Comparison of ENCODE assay signal across 17 cellular contexts in genomic region chr22:44371741-44372525, GRCh38. TPM values are rescaled to one million over a fixed set of nuclear protein-coding genes. Genes with fewer than 3 reads are reported as not detected.
A peak's percentile ranks its signal among the peaks of the same experiment; 100 is the strongest.
DNase-seq lines count a peak whose midpoint lies in the region; ATAC-seq, FAIRE-seq and TF ChIP-seq lines count a peak whose summit lies in the region.
"Had no signal": no experiment of that assay in that cellular context is flagged by ENCODE, and none has a peak within 500 bp of the region (broad histone marks: within the 10 kb centered on the region; RNA-seq: fewer than 3 reads in every experiment).

No MANE protein-coding gene starts in this region.

- BruUV-seq in HepG2 (replicated peaks; lab: Mats Ljungman, UMichigan), result no TSS peak

- CTCF ChIA-PET in HepG2 (lab: Yijun Ruan, JAX; ENCODE audit: low intra/inter-chr PET ratio, low total read pairs), result no interaction called here

- no peaks in the 10 kb centered on the region for H4K20me1 ChIP-seq in HepG2 (ENCODE audit: insufficient read depth, low read length)
- H4K20me1 ChIP-seq: BLaER1 had no signal

- H2AFZ ChIP-seq in HepG2 (ENCODE audit: low read length), result no peak overlapping the region

- POLR2A ChIA-PET in HepG2 (lab: Yijun Ruan, JAX), result no interaction called here

- H3K36me3 ChIP-seq in RWPE2 (ENCODE audit: low read depth) (no peaks in the 10 kb centered on the region), HepG2 (replicated peaks in 1 of 2; ENCODE audit: control insufficient read depth in 1 of 2, insufficient read depth in 2 of 2, low read length in 2 of 2) (no peaks in the 10 kb centered on the region), sigmoid colon (no peaks in the 10 kb centered on the region)
- H3K36me3 ChIP-seq: BLaER1, HAP-1 had no signal

- in situ Hi-C loops in HepG2 (cut with HindIII; ENCODE audit: extremely low pct_ligation_motif_present, low pct_unique_long_range_greater_than_20kb), result no loop called here

- H3K4me1 ChIP-seq in RWPE2 (ENCODE audit: insufficient read depth, poor library complexity, severe bottlenecking) (no peaks in the 10 kb centered on the region), HepG2 (ENCODE audit: insufficient read depth, low read length) (no peaks in the 10 kb centered on the region), sigmoid colon (no peaks in the 10 kb centered on the region)
- H3K4me1 ChIP-seq: HAP-1 had no signal

- intact Hi-C loops in HepG2 (cut with micrococcal nuclease; ENCODE audit: unreplicated experiment), result no loop called here
- intact Hi-C loops in sigmoid colon (cut with DNase I), result no loop called here

- no peak overlapping the region for H3K27ac ChIP-seq in RWPE2 (ENCODE audit: poor library complexity, severe bottlenecking)
- no peak overlapping the region for H3K27ac ChIP-seq in HepG2 (ENCODE audit: extremely low read length, insufficient read depth, low read length)
- no peak overlapping the region for H3K27ac ChIP-seq in sigmoid colon
- H3K27ac ChIP-seq: BLaER1 had no signal

- TF ChIP-seq RAD21 in HepG2 (CRISPR knock-in tag; IDR thresholded peaks at IDR 0.05), result no peak

- no peaks in the 10 kb centered on the region for H3K27me3 ChIP-seq in RWPE2 (ENCODE audit: insufficient read depth, poor library complexity, severe bottlenecking)
- peaks cover 5 to 30% of the 10 kb centered on the region in 2 experiments; a peak in 4 of 5 replicates for H3K27me3 ChIP-seq in HepG2 (ENCODE audit: control insufficient read depth in 1 of 2, insufficient read depth in 2 of 2, low read length in 2 of 2)
- no peaks in the 10 kb centered on the region for H3K27me3 ChIP-seq in sigmoid colon
- H3K27me3 ChIP-seq: BLaER1 had no signal

- TF ChIP-seq CTCF in GM12865 (IDR thresholded peaks at IDR 0.05; ENCODE audit: insufficient read depth, low read depth, low read length, missing control alignments) (no peak), RWPE2 (IDR thresholded peaks at IDR 0.05; ENCODE audit: poor library complexity, severe bottlenecking) (no peak), HepG2 (CRISPR knock-in tag; IDR thresholded peaks at IDR 0.05) (no peak), sigmoid colon (IDR thresholded peaks at IDR 0.05) (no peak)

- no peak overlapping the region for H3K9ac ChIP-seq in HepG2 (ENCODE audit: insufficient read depth, low read depth, low read length)
- H3K9ac ChIP-seq: BLaER1 had no signal

- TF ChIP-seq POLR2A in HepG2 (IDR thresholded peaks at IDR 0.05; ENCODE audit: insufficient read depth in 1 of 2, low read depth in 2 of 2, low read length in 2 of 2) (no peak), sigmoid colon (IDR thresholded peaks at IDR 0.05) (no peak)

- H3K4me3 ChIP-seq in GM12865 (ENCODE audit: low read depth, low read length) (no peak overlapping the region), RWPE2 (ENCODE audit: severe bottlenecking) (no peak overlapping the region), HepG2 (replicated peaks in 1 of 3; ENCODE audit: insufficient read depth in 1 of 3, low read depth in 2 of 3, low read length in 3 of 3) (no peak overlapping the region), sigmoid colon (no peak overlapping the region)
- H3K4me3 ChIP-seq: BLaER1, HAP-1 had no signal

- ATAC-seq in RWPE2 (ENCODE audit: low read depth) (no peak), HepG2 (no peak), GM18502 (IDR thresholded peaks at IDR 0.05; ENCODE audit: poor library complexity, unreplicated experiment) (no peak)

- H3K9me3 ChIP-seq in RWPE2 (ENCODE audit: severe bottlenecking), result peaks cover 2% of the 10 kb centered on the region
- H3K9me3 ChIP-seq in HepG2 (ENCODE audit: low read length), result peaks cover 22% of the 10 kb centered on the region
- peaks cover 0 to 8% (median 2%) of the 10 kb centered on the region in 4 donors for H3K9me3 ChIP-seq in sigmoid colon
- H3K9me3 ChIP-seq: HAP-1 had no signal

- no peaks in the 10 kb centered on the region for H3K79me2 ChIP-seq in HepG2 (ENCODE audit: insufficient read depth, low read length)

- peak; percentile 18 for DNase-seq in GM12865 (ENCODE audit: low read depth)
- peak; percentile 11 for DNase-seq in RWPE2 (ENCODE audit: low spot score)
- no peak for DNase-seq in HepG2 (ENCODE audit: low spot score)
- DNase-seq in sigmoid colon, result peak; percentile 50
- no peak for DNase-seq in GM19238 (ENCODE audit: insufficient read length, low spot score)
- DNase-seq in AML-193 (lab: John Stamatoyannopoulos, UW), result no peak
- DNase-seq in Kasumi-1 (lab: John Stamatoyannopoulos, UW), result no peak
- DNase-seq: EL, NCI-H1048, NCI-H146, NCI-H2081 treated with DMSO at 0.1 percent for 48 hours, NCI-H226, NCI-H526 had no signal

- WGBS in HepG2 (ENCODE audit: low lambda C conversion rate), result 20% methylated on average over 1 of the region's 3 CpGs
- WGBS in sigmoid colon, 2 donors, result 67 to 81% methylated on average over 3 of the region's 3 CpGs

- no peak overlapping the region for H3K4me2 ChIP-seq in HepG2 (ENCODE audit: low read depth, low read length)
- H3K4me2 ChIP-seq: BLaER1 had no signal

- TF ChIP-seq EP300 in HepG2 (IDR thresholded peaks at IDR 0.05; ENCODE audit: low read depth in 2 of 2, low read length in 2 of 2), result no peak
- TF ChIP-seq EP300 in HepG2 (CRISPR knock-in tag; IDR thresholded peaks at IDR 0.05; ENCODE audit: borderline replicate concordance), result no peak
- TF ChIP-seq EP300 in sigmoid colon (IDR thresholded peaks at IDR 0.05), result no peak

- no peak for FAIRE-seq in HepG2 (lab: Jason Lieb, UNC)

TF ChIP-seq in HepG2, 621 proteins besides CTCF, POLR2A, EP300 and RAD21:
- TF ChIP-seq ZNF124 (CRISPR knock-in tag; IDR thresholded peaks at IDR 0.05) (no peak), RCOR2 (CRISPR knock-in tag; IDR thresholded peaks at IDR 0.05) (no peak), TAF15 (IDR thresholded peaks at IDR 0.05; ENCODE audit: low read depth, low read length, poor library complexity, severe bottlenecking) (no peak), ZNF768 (CRISPR knock-in tag; IDR thresholded peaks at IDR 0.05) (peak; percentile 37; the same call in 1 of the 2 replicates), TERF1 (CRISPR knock-in tag; IDR thresholded peaks at IDR 0.05) (no peak), ATF7-NPFF (CRISPR knock-in tag; IDR thresholded peaks at IDR 0.05; ENCODE audit: low read depth) (no peak), ZNF101 (CRISPR knock-in tag; IDR thresholded peaks at IDR 0.05; ENCODE audit: borderline replicate concordance, low read depth) (no peak)

RNA-seq across cellular contexts. Expression of gene SHISAL1, which starts 59.2 kb away (rescaled TPM):
- total RNA-seq in HepG2 (2016; rRNA removed; fragmentation: Illumina TruSeq; extraction: Trizol) (not detected in 2 replicates), sigmoid colon (10 to 100 TPM; 20.7 to 32.4 (median 24.1) TPM)
- total RNA-seq in HepG2 (2016; cell fraction: cytosol; rRNA removed; fragmentation: Illumina TruSeq; extraction: Trizol; ENCODE audit: low read depth), result not detected in 2 replicates
- not detected in 2 replicates for total RNA-seq in HepG2 (2016; cell fraction: insoluble cytoplasmic fraction; rRNA removed; fragmentation: Illumina TruSeq; extraction: Trizol)
- not detected in 2 replicates for total RNA-seq in HepG2 (2016; cell fraction: membrane; rRNA removed; fragmentation: Illumina TruSeq; extraction: Trizol)
- total RNA-seq in HepG2 (2016; cell fraction: nucleus; rRNA removed; fragmentation: Illumina TruSeq; extraction: Trizol), result not detected in 2 replicates
- polyA plus RNA-seq in HepG2 (2011; rRNA removed) (not detected in 2 replicates), sigmoid colon (1 to 10 TPM in 1 of 3 donors, under 1 TPM in 2; 0.23 to 1.3 (median 0.60) TPM)
- polyA plus RNA-seq in HepG2 (2011; cell fraction: cytosol; rRNA removed), result not detected in 2 replicates
- polyA plus RNA-seq in HepG2 (2011; cell fraction: nucleus; rRNA removed), result not detected in 2 replicates
- not detected in 2 replicates for polyA plus RNA-seq in HepG2 (2012)
- polyA plus RNA-seq in HepG2 (2016; cell fraction: cytosol; fragmentation: Illumina TruSeq; extraction: Trizol; ENCODE audit: low read depth), result not detected in 2 replicates
- polyA plus RNA-seq in HepG2 (2016; cell fraction: insoluble cytoplasmic fraction; fragmentation: Illumina TruSeq; extraction: Trizol; ENCODE audit: low read depth), result not detected in 2 replicates
- not detected in 2 replicates for polyA plus RNA-seq in HepG2 (2016; cell fraction: membrane; fragmentation: Illumina TruSeq; extraction: Trizol; ENCODE audit: low read depth)
- polyA plus RNA-seq in HepG2 (2016; cell fraction: nucleus; fragmentation: Illumina TruSeq; extraction: Trizol; ENCODE audit: insufficient read depth, low read depth), result not detected in 2 replicates
- 0.04 and 16.2 TPM in 2 replicates for polyA minus RNA-seq in HepG2 (2011; rRNA and poly(A)+ RNA removed; ENCODE audit: low replicate concordance)
- 0.09 TPM in 1 of 2 replicates, not detected in the other for polyA minus RNA-seq in HepG2 (2011; cell fraction: cytosol; rRNA and poly(A)+ RNA removed)
- not detected in 2 replicates for polyA minus RNA-seq in HepG2 (2011; cell fraction: nucleus; rRNA and poly(A)+ RNA removed)
- total RNA-seq: HT-29 had no signal

Comparison
In these comparisons a context has a peak if more than half of its experiments do, and no peak if none do; other contexts are left out.
1. DNase-seq: peak in GM12865 (single experiment), RWPE2 (single experiment) and sigmoid colon (single experiment); none in HepG2 (single experiment), GM19238 (single experiment), AML-193 (0 of 2) and Kasumi-1 (0 of 2).
2. RNA of gene SHISAL1, which starts 59.2 kb away (total RNA-seq): 20.7 to 32.4 TPM in sigmoid colon; not detected in HepG2; every median in the first group is over 10 times any median in the second.